Comparison of ENCODE assay signal across 8 cellular contexts in genomic region chr22:31753005-31753633, GRCh38. TPM values are rescaled to one million over a fixed set of nuclear protein-coding genes. Genes with fewer than 3 reads are reported as not detected.
DNase-seq lines count a peak whose midpoint lies in the region; ATAC-seq, FAIRE-seq and TF ChIP-seq lines count a peak whose summit lies in the region.

No MANE protein-coding gene starts in this region.

- H3K27ac ChIP-seq in HUES6 (ENCODE audit: low read depth, low read length): peak overlapping the region; percentile 67
- peak overlapping the region; percentile 94 for H3K27ac ChIP-seq in ectodermal cell (ENCODE audit: insufficient read depth, low read depth, low read length, poor library complexity, severe bottlenecking)

- H3K36me3 ChIP-seq in HUES6 (ENCODE audit: control insufficient read depth, insufficient read depth, low read length) (peaks cover 7% of the 10 kb centered on the region; the same call in 1 of the 2 replicates), ectodermal cell (ENCODE audit: control insufficient read depth, insufficient read depth, low read length) (no peaks in the 10 kb centered on the region)

- H3K4me3 Mint-ChIP-seq in mesothelial cell of epicardium: peak overlapping the region; percentile 73

- DNase-seq in Ammon's horn (ENCODE audit: low spot score): peak; percentile 34
- DNase-seq in SW480 (ENCODE audit: low spot score): peak; percentile 58
- DNase-seq in mesothelial cell of epicardium (ENCODE audit: low spot score in 2 of 2, unreplicated experiment in 2 of 2): peak in 1 of 2 experiments; percentile 47
- DNase-seq in ureter (ENCODE audit: low spot score): peak; percentile 47
- DNase-seq in D721Med (ENCODE audit: insufficient read length, low spot score): no peak

- H3K4me3 ChIP-seq in HUES6 (ENCODE audit: low read depth, low read length) (peak overlapping the region; percentile 63), ectodermal cell (ENCODE audit: insufficient read depth, low read depth, low read length) (peak overlapping the region; percentile 53)

- 6% methylated on average over 20 of the region's 20 CpGs for WGBS in ectodermal cell, 2 experiments

- H3K9me3 ChIP-seq in HUES6 (ENCODE audit: control insufficient read depth, insufficient read depth, low read depth, low read length) (no peaks in the 10 kb centered on the region), ectodermal cell (ENCODE audit: control insufficient read depth, low read length) (no peaks in the 10 kb centered on the region)

- H3K27me3 ChIP-seq in HUES6 (ENCODE audit: control insufficient read depth, insufficient read depth, low read length) (no peaks in the 10 kb centered on the region), ectodermal cell (ENCODE audit: control insufficient read depth, insufficient read depth, low read length, poor library complexity, severe bottlenecking) (no peaks in the 10 kb centered on the region)

- H3K27ac Mint-ChIP-seq in mesothelial cell of epicardium: peak overlapping the region; percentile 100

- FAIRE-seq in D721Med (lab: Jason Lieb, UNC): no peak

- no peaks in the 10 kb centered on the region for H3K27me3 Mint-ChIP-seq in mesothelial cell of epicardium (ENCODE audit: low read depth)

- peak overlapping the region; percentile 81 for H3K9ac ChIP-seq in HUES6 (ENCODE audit: low read length)

- no peaks in the 10 kb centered on the region for H3K36me3 Mint-ChIP-seq in mesothelial cell of epicardium

- no peaks in the 10 kb centered on the region for H3K9me3 Mint-ChIP-seq in mesothelial cell of epicardium

- ATAC-seq in GM19025 (IDR thresholded peaks at IDR 0.05; ENCODE audit: low read depth, unreplicated experiment): peak; percentile 3

- peaks cover 33% of the 10 kb centered on the region for H3K4me1 ChIP-seq in HUES6 (ENCODE audit: control insufficient read depth, insufficient read depth, low read length)
- H3K4me1 ChIP-seq in ectodermal cell (ENCODE audit: control insufficient read depth, insufficient read depth, low read length): peaks cover 16% of the 10 kb centered on the region

- no peak for TF ChIP-seq CTCF in mesothelial cell of epicardium (IDR thresholded peaks at IDR 0.05; ENCODE audit: unreplicated experiment)
- no peak for TF ChIP-seq CTCF in D721Med (IDR thresholded peaks at IDR 0.05; ENCODE audit: insufficient read depth, missing control alignments)

- peaks cover 43% of the 10 kb centered on the region for H3K4me1 Mint-ChIP-seq in mesothelial cell of epicardium

RNA-seq across cellular contexts. Expression of gene DEPDC5, which starts 0.7 kb away (rescaled TPM):
- polyA plus RNA-seq in ectodermal cell (2013, experiment 1 of 4): 16.8 TPM
- polyA plus RNA-seq in ectodermal cell (2013, experiment 2 of 4): 18.7 TPM
- polyA plus RNA-seq in ectodermal cell (2013, experiment 3 of 4): 11.2 TPM
- 14.1 TPM for polyA plus RNA-seq in ectodermal cell (2013, experiment 4 of 4)
- total RNA-seq in mesothelial cell of epicardium (31.0 to 39.5 TPM (median 38.3 TPM) in 3 replicates), ureter (55.4 TPM)

RNA-seq across cellular contexts. Expression of gene PRR14L, which starts 3.2 kb away (rescaled TPM):
- polyA plus RNA-seq in ectodermal cell (2013, experiment 1 of 4): 32.8 TPM
- polyA plus RNA-seq in ectodermal cell (2013, experiment 2 of 4): 45.2 TPM
- 19.4 TPM for polyA plus RNA-seq in ectodermal cell (2013, experiment 3 of 4)
- 23.1 TPM for polyA plus RNA-seq in ectodermal cell (2013, experiment 4 of 4)
- 58.9 to 62.0 TPM (median 61.7 TPM) in 3 replicates for total RNA-seq in mesothelial cell of epicardium
- 63.3 TPM for total RNA-seq in ureter
